Comparison of ENCODE assay signal across 26 cellular contexts in the genomic region with DNA sequence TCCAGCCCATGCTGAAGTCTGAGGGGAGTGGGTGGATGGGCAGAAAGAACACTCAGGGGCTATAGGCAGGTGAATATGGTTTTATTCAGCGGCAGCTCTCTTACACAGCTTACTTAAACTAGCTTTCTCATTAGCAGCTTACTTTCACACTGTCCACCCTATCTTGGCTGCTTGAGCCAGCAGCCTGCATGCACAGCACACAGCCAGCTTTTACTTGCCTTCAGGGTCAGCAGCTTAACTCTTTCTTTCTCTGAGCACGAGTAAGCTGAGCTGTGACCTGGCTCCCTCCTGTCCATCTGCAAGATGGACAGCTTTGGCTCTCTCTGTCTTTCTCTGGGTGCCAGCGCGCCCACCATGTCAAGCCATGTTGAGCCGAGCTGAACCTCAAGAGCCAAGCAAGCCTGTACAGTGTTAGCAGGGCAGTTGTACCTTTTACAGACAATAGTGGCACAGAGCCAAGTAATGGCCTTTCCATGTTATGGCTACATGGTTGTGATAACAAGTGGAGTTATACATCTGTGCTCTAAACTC.
A peak's percentile ranks its signal among the peaks of the same experiment; 100 is the strongest.
DNase-seq lines count a peak whose midpoint lies in the region; ATAC-seq, FAIRE-seq and TF ChIP-seq lines count a peak whose summit lies in the region.
"Had no signal": no experiment of that assay in that cellular context is flagged by ENCODE, and none has a peak within 500 bp of the region (broad histone marks: within the 10 kb centered on the region; RNA-seq: fewer than 3 reads in every experiment).

No MANE protein-coding gene starts in this region.

- H2BK5ac ChIP-seq in H1 (ENCODE audit: low read depth, low read length): peak overlapping the region; percentile 100

- H3K23ac ChIP-seq in H1 (ENCODE audit: insufficient read length): no peak overlapping the region

- TF ChIP-seq CTCF in H1 (IDR thresholded peaks at IDR 0.05; ENCODE audit: control extremely low read depth in 1 of 3, insufficient read depth in 1 of 3, low read depth in 1 of 3, low read length in 3 of 3): no peak

- POLR2A ChIA-PET in H1 (lab: Charles Lee; ENCODE audit: partially characterized antibody): interaction anchor here (0.8 to 1.8 kb wide), 4 partner anchors 9 to 37 kb away, joined by 3 to 4 read pairs (median 4); no protein-coding TSS in a partner anchor

- peak overlapping the region; percentile 59 for H3K9ac ChIP-seq in HUES64 (ENCODE audit: low read depth, low read length)
- H3K9ac ChIP-seq in H1 (replicated peaks in 1 of 4; ENCODE audit: extremely low read depth in 1 of 4, low read depth in 3 of 4, low read length in 3 of 4): peak overlapping the region in 1 of 4 experiments; percentile 35; a peak in 4 of 7 replicates

- no peaks in the 10 kb centered on the region for H3K23me2 ChIP-seq in H1 (ENCODE audit: low read depth, low read length)

- WGBS in HUES64: 83% methylated on average over 5 of the region's 5 CpGs
- 84% methylated on average over 5 of the region's 5 CpGs; no CpG with 5 or more reads in 1 of the 2 experiments for WGBS in H1 (ENCODE audit: extremely low coverage in 1 of 2, insufficient coverage in 1 of 2, insufficient read length in 1 of 2, insufficient replicate concordance in 2 of 2, low coverage in 1 of 2, low lambda C conversion rate in 2 of 2, missing lambda C conversion rate in 1 of 2), 2 experiments

- H2BK12ac ChIP-seq in H1 (ENCODE audit: low read depth, low read length): peak overlapping the region; percentile 99

- H3K27me3 ChIP-seq in HUES64 (ENCODE audit: insufficient read depth, low read length) (no peaks in the 10 kb centered on the region), H1 (replicated peaks in 1 of 4; ENCODE audit: control insufficient read depth in 3 of 4, extremely low read depth in 1 of 4, insufficient read depth in 3 of 4, low read length in 3 of 4) (no peaks in the 10 kb centered on the region; a peak in 1 of 7 replicates)
- H3K27me3 ChIP-seq: gastrocnemius medialis, sigmoid colon, upper lobe of right lung had no signal

- no peak for ATAC-seq in GM21717 (IDR thresholded peaks at IDR 0.05; ENCODE audit: unreplicated experiment)
- ATAC-seq: gastrocnemius medialis; left colon; stimulated activated memory B cell treated with anti-CD40 and anti-IgM and Interleukin-4, amounts not matched to agents 10 μg/mL and 1 μg/mL and 100 μg/mL, for 72 hours had no signal

- no peaks in the 10 kb centered on the region for H4K20me1 ChIP-seq in H1 (replicated peaks in 1 of 2; ENCODE audit: control insufficient read depth in 1 of 2, insufficient read depth in 2 of 2, low read length in 2 of 2)

- 0 out of 2 replicates have a peak overlapping the region, but pooled peaks have one; percentile 9 for H2BK15ac ChIP-seq in H1 (ENCODE audit: low read length)

- peak overlapping the region; percentile 99 for H2AK5ac ChIP-seq in H1 (ENCODE audit: low read depth, low read length)

- peak overlapping the region; percentile 100 for H3K18ac ChIP-seq in H1 (ENCODE audit: extremely low read depth, low read length)

- no peak overlapping the region for H3K14ac ChIP-seq in H1 (ENCODE audit: insufficient read length)

- H2AFZ ChIP-seq in H1 (ENCODE audit: low read length): no peak overlapping the region

- peak overlapping the region; percentile 78 for H3K56ac ChIP-seq in H1 (replicated peaks; ENCODE audit: insufficient read length, low read depth, low read length)

- peak overlapping the region; percentile 100 for H2BK120ac ChIP-seq in H1 (replicated peaks; ENCODE audit: low read depth, low read length)

- H3K36me3 ChIP-seq in HUES64 (ENCODE audit: insufficient read depth, low read length) (no peaks in the 10 kb centered on the region), H1 (ENCODE audit: control insufficient read depth in 2 of 4, insufficient read depth in 4 of 4, low read length in 3 of 4) (no peaks in the 10 kb centered on the region)
- H3K36me3 ChIP-seq: gastrocnemius medialis, prostate gland, sigmoid colon, upper lobe of right lung had no signal

- H3K27ac ChIP-seq in HUES64 (ENCODE audit: low read depth, low read length): peak overlapping the region; percentile 98
- peak overlapping the region; percentile 95 for H3K27ac ChIP-seq in H1 (ENCODE audit: low read depth, low read length)
- H3K27ac ChIP-seq: gastrocnemius medialis, prostate gland, sigmoid colon, upper lobe of right lung had no signal

- FAIRE-seq in H1 (lab: Jason Lieb, UNC): no peak
- FAIRE-seq: HTR-8/SVneo, RCC 7860 had no signal

- H3K9me3 ChIP-seq in HUES64 (ENCODE audit: insufficient read depth, low read depth, low read length) (no peaks in the 10 kb centered on the region), H1 (ENCODE audit: insufficient read depth in 2 of 2, low read depth in 1 of 2, low read length in 1 of 2) (no peaks in the 10 kb centered on the region)
- H3K9me3 ChIP-seq: gastrocnemius medialis, prostate gland, sigmoid colon, upper lobe of right lung had no signal

- 0 out of 4 replicates have a peak, but pooled peaks of 1 of the 2 experiments have one; percentile 3 for TF ChIP-seq RAD21 in H1 (IDR thresholded peaks at IDR 0.05 in 1 of 2, conservative IDR thresholded peaks at IDR 0.05 in 1 of 2; ENCODE audit: low read depth in 2 of 2, low read length in 2 of 2)

- no peaks in the 10 kb centered on the region for H3K79me2 ChIP-seq in H1 (ENCODE audit: control insufficient read depth in 1 of 2, insufficient read depth in 2 of 2, low read length in 2 of 2)

- H2BK20ac ChIP-seq in H1 (ENCODE audit: low read length): peak overlapping the region; percentile 100

- peak overlapping the region; percentile 38 for H3K4me3 ChIP-seq in HUES64 (ENCODE audit: low read length)
- peak overlapping the region in 1 of 4 experiments; percentile 48; a peak in 1 of 8 replicates for H3K4me3 ChIP-seq in H1 (ENCODE audit: extremely low read depth in 1 of 4, insufficient read depth in 2 of 4, low read depth in 3 of 4, low read length in 4 of 4)
- H3K4me3 ChIP-seq: gastrocnemius medialis, prostate gland, sigmoid colon, upper lobe of right lung had no signal

- peak overlapping the region; percentile 100 for H3K4ac ChIP-seq in H1 (replicated peaks; ENCODE audit: insufficient read length, low read depth, low read length)

- peak overlapping the region; percentile 57 to 62 for H3K4me2 ChIP-seq in H1 (ENCODE audit: insufficient read depth in 1 of 2, low read depth in 2 of 2, low read length in 2 of 2)

- peak overlapping the region; percentile 100 for H4K91ac ChIP-seq in H1 (replicated peaks; ENCODE audit: insufficient read length, low read length)

- peak overlapping the region; percentile 98 for H4K5ac ChIP-seq in H1 (ENCODE audit: insufficient read length, low read depth, low read length)

- no peaks in the 10 kb centered on the region for H3K79me1 ChIP-seq in H1 (ENCODE audit: low read depth, low read length)

- DNase-seq in DMS53 treated with DMSO at 0.1 percent for 48 hours (lab: John Stamatoyannopoulos, UW; ENCODE audit: unreplicated experiment) (peak; percentile 37), H1 (ENCODE audit: low read depth in 1 of 2, low spot score in 2 of 2) (no peak), islet precursor cell (peak; percentile 56), GDM1 (lab: John Stamatoyannopoulos, UW) (no peak), NCI-H1092 (lab: John Stamatoyannopoulos, UW) (no peak), KBM-7 (no peak)
- DNase-seq: activated CD4-positive, alpha-beta T cell treated with anti-CD3 and anti-CD28 coated beads, Interleukin-2, amount 50 U/mL, for 4 hours; activated naive CD8-positive, alpha-beta T cell treated with anti-CD3 and anti-CD28 coated beads for 36 hours; central memory CD4-positive, alpha-beta T cell; dermis blood vessel endothelial cell; DMS 273 treated with DMSO at 0.1 percent for 48 hours; gastrocnemius medialis; hippocampal formation; left colon; NCI-H1694; NCI-H510A treated with DMSO at 0.1 percent for 48 hours; sigmoid colon; stimulated activated CD4-positive, alpha-beta T cell treated with anti-CD3 and anti-CD28 coated beads, Interleukin-4, amount 100 ng/mL, for 4 hours; substantia nigra; upper lobe of right lung had no signal

- no peak for TF ChIP-seq EP300 in H1 (IDR thresholded peaks at IDR 0.05; ENCODE audit: borderline replicate concordance in 1 of 2, low read depth in 2 of 2, low read length in 2 of 2)

- peak overlapping the region; percentile 85 for H4K8ac ChIP-seq in H1 (ENCODE audit: extremely low read depth, insufficient read depth, low read length)

- peaks cover 27% of the 10 kb centered on the region for H3K4me1 ChIP-seq in HUES64 (ENCODE audit: insufficient read depth, low read length)
- H3K4me1 ChIP-seq in H1 (replicated peaks in 1 of 4; ENCODE audit: control insufficient read depth in 3 of 4, insufficient read depth in 4 of 4, low read length in 3 of 4): peaks cover 4 to 13% (median 11%) of the 10 kb centered on the region in 4 experiments
- H3K4me1 ChIP-seq: gastrocnemius medialis, prostate gland, sigmoid colon, upper lobe of right lung had no signal

- CTCF ChIA-PET in H1 (lab: Charles Lee; ENCODE audit: partially characterized antibody): interaction anchor here (0.8 to 1.1 kb wide), 3 partner anchors 11 to 385 kb away, joined by 3 read pairs; no protein-coding TSS in a partner anchor

- TF ChIP-seq POLR2A in H1 (IDR thresholded peaks at IDR 0.05; ENCODE audit: control extremely low read depth in 1 of 2, low read depth in 2 of 2, low read length in 2 of 2): no peak; a peak in 1 of 3 replicates

- in situ Hi-C loops in KBM-7 (cut with MboI; ENCODE audit: low pct_unique_long_range_greater_than_20kb, low sequenced_read_pairs): no loop called here

TF ChIP-seq in H1, 55 proteins besides CTCF, POLR2A, EP300 and RAD21:
- TF ChIP-seq POU5F1 (IDR thresholded peaks at IDR 0.05; ENCODE audit: low read depth, low read length) (no peak), KDM5A (IDR thresholded peaks at IDR 0.05; ENCODE audit: low read length) (no peak)
- TF ChIP-seq, protein P1, sequence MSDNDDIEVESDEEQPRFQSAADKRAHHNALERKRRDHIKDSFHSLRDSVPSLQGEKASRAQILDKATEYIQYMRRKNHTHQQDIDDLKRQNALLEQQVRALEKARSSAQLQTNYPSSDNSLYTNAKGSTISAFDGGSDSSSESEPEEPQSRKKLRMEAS (IDR thresholded peaks at IDR 0.05): peak; percentile 47; the same call in 1 of the 2 replicates
TF ChIP-seq in H1: peak in this region for 1.

Comparison
In these comparisons a context has a peak if more than half of its experiments do, and no peak if none do; other contexts are left out.
1. DNase-seq: peak in DMS53 treated with DMSO at 0.1 percent for 48 hours (single experiment) and islet precursor cell (single experiment); none in H1 (0 of 2), GDM1 (single experiment), NCI-H1092 (single experiment) and KBM-7 (single experiment).